Comparison of ENCODE assay signal across 8 cellular contexts in genomic region chr11:71813481-71814355, GRCh38. TPM values are rescaled to one million over a fixed set of nuclear protein-coding genes. Genes with fewer than 3 reads are reported as not detected.
DNase-seq lines count a peak whose midpoint lies in the region; TF ChIP-seq lines count a peak whose summit lies in the region.
"Not testable (repeated sequence)": the region's sequence is repeated elsewhere in the genome, so short reads cannot be mapped to it uniquely, and the experiment has no call there.

No MANE protein-coding gene starts in this region.

- DNase-seq in AG08395 (ENCODE audit: low spot score) (peak; percentile 77), NCI-H2081 (lab: John Stamatoyannopoulos, UW) (peak; percentile 74 to 79), fibroblast of lung (ENCODE audit: low read depth in 2 of 2) (peak; percentile 66 to 71), mesothelial cell of epicardium (ENCODE audit: low spot score in 2 of 2, unreplicated experiment in 2 of 2) (peak; percentile 71 to 87)
- peak; percentile 86 for DNase-seq in activated naive CD4-positive, alpha-beta T cell treated with Interleukin-2 at 50 U/mL for 16 hours
- peak; percentile 77 for DNase-seq in stimulated activated CD4-positive, alpha-beta T cell treated with anti-CD3 and anti-CD28 coated beads, Interleukin-2, amount 100 ng/mL, for 4 hours (ENCODE audit: low read depth)

- H3K4me1 Mint-ChIP-seq in T-helper 1 cell treated with Interleukin-12 subunit alpha and Interleukin-12 subunit beta and Interleukin-4 antibody, amounts not matched to agents 30 μg/mL and 1 μg/mL, for 36 hours (ENCODE audit: low read depth); mesothelial cell of epicardium: not testable (repeated sequence)

- peak; percentile 51 for TF ChIP-seq POLR2A in GM18951 (IDR thresholded peaks at IDR 0.05; ENCODE audit: extremely low read depth, insufficient read depth, insufficient read length)

- not testable (repeated sequence) for H3K4me1 ChIP-seq in fibroblast of lung (ENCODE audit: control insufficient read depth, extremely low read depth, insufficient read depth, low read length)

- H3K9me3 ChIP-seq in fibroblast of lung (ENCODE audit: control insufficient read depth, insufficient read depth, low read depth, low read length), result not testable (repeated sequence)

- H3K27me3 Mint-ChIP-seq in T-helper 1 cell treated with Interleukin-12 subunit alpha and Interleukin-12 subunit beta and Interleukin-4 antibody, amounts not matched to agents 30 μg/mL and 1 μg/mL, for 36 hours (ENCODE audit: low read depth); mesothelial cell of epicardium (ENCODE audit: low read depth): not testable (repeated sequence)

- H3K4me3 ChIP-seq in fibroblast of lung (replicated peaks in 1 of 4; ENCODE audit: control extremely low read depth in 1 of 4, insufficient read depth in 1 of 4, low read depth in 3 of 4, low read length in 4 of 4), result peak overlapping the region; percentile 29 to 58 (median 42)

- not testable (repeated sequence) for H3K9me3 Mint-ChIP-seq in T-helper 1 cell treated with Interleukin-12 subunit alpha and Interleukin-12 subunit beta and Interleukin-4 antibody, amounts not matched to agents 30 μg/mL and 1 μg/mL, for 36 hours; mesothelial cell of epicardium

- H3K36me3 Mint-ChIP-seq in T-helper 1 cell treated with Interleukin-12 subunit alpha and Interleukin-12 subunit beta and Interleukin-4 antibody, amounts not matched to agents 30 μg/mL and 1 μg/mL, for 36 hours (ENCODE audit: low read depth); mesothelial cell of epicardium: not testable (repeated sequence)

- TF ChIP-seq CTCF in fibroblast of lung (conservative IDR thresholded peaks at IDR 0.05 in 1 of 2, IDR thresholded peaks at IDR 0.05 in 1 of 2; ENCODE audit: low read depth in 1 of 2, low read length in 2 of 2), result peak; percentile 69 to 72
- TF ChIP-seq CTCF in mesothelial cell of epicardium (IDR thresholded peaks at IDR 0.05; ENCODE audit: unreplicated experiment), result peak; percentile 73

- H2AFZ ChIP-seq in fibroblast of lung (ENCODE audit: low read length), result not testable (repeated sequence)

- peak overlapping the region; percentile 80 for H3K27ac Mint-ChIP-seq in T-helper 1 cell treated with Interleukin-12 subunit alpha and Interleukin-12 subunit beta and Interleukin-4 antibody, amounts not matched to agents 30 μg/mL and 1 μg/mL, for 36 hours
- H3K27ac Mint-ChIP-seq in mesothelial cell of epicardium, result not testable (repeated sequence)

- peak overlapping the region; percentile 5 for H3K4me2 ChIP-seq in fibroblast of lung (ENCODE audit: extremely low read depth, insufficient read depth, low read length)

- not testable (repeated sequence) for H3K36me3 ChIP-seq in fibroblast of lung (ENCODE audit: control insufficient read depth, insufficient read depth, low read length)

- peak overlapping the region; percentile 38 for H3K27ac ChIP-seq in fibroblast of lung (ENCODE audit: insufficient read depth, low read length)

- H4K20me1 ChIP-seq in fibroblast of lung (ENCODE audit: control insufficient read depth, extremely low read depth, insufficient read depth, low read length), result not testable (repeated sequence)

- not testable (repeated sequence) for H3K27me3 ChIP-seq in fibroblast of lung (ENCODE audit: control insufficient read depth, insufficient read depth, low read length)

- H3K79me2 ChIP-seq in fibroblast of lung (ENCODE audit: control insufficient read depth, insufficient read depth, low read length), result not testable (repeated sequence)

- peak overlapping the region; percentile 76 for H3K4me3 Mint-ChIP-seq in T-helper 1 cell treated with Interleukin-12 subunit alpha and Interleukin-12 subunit beta and Interleukin-4 antibody, amounts not matched to agents 30 μg/mL and 1 μg/mL, for 36 hours
- peak overlapping the region; percentile 61 for H3K4me3 Mint-ChIP-seq in mesothelial cell of epicardium

- in situ Hi-C loops in GM18951 (cut with MboI; ENCODE audit: low sequenced_read_pairs, unreplicated experiment), result not testable (repeated sequence)

- peak overlapping the region; percentile 65 for H3K9ac ChIP-seq in fibroblast of lung (ENCODE audit: insufficient read depth, low read length)

RNA-seq across cellular contexts. Expression of gene DEFB108B, which starts 19.3 kb away (rescaled TPM):
- total RNA-seq in fibroblast of lung, result not detected in 2 replicates
- polyA plus RNA-seq in fibroblast of lung, result not detected in 2 replicates
- polyA plus RNA-seq in fibroblast of lung (2012), result not detected in 2 replicates
- polyA minus RNA-seq in fibroblast of lung (ENCODE audit: low replicate concordance), result not detected in 2 replicates
- not detected in 3 replicates for total RNA-seq in mesothelial cell of epicardium

Comparison
In these comparisons a context has a peak if more than half of its experiments do, and no peak if none do; other contexts are left out.
1. Peak in every context shown above with its lines: DNase-seq, H3K4me3 ChIP-seq and H3K27ac ChIP-seq.